In genomic region chr2:10454505-10454904, GRCh38 we compare ENCODE assay signal across 18 cellular contexts.
A peak's percentile ranks its signal among the peaks of the same experiment; 100 is the strongest.
DNase-seq lines count a peak whose midpoint lies in the region; FAIRE-seq and TF ChIP-seq lines count a peak whose summit lies in the region.
"Had no signal": no experiment of that assay in that cellular context is flagged by ENCODE, and none has a peak within 500 bp of the region (broad histone marks: within the 10 kb centered on the region; RNA-seq: fewer than 3 reads in every experiment).

No MANE protein-coding gene starts in this region.

- peak overlapping the region; percentile 81 for H2AFZ ChIP-seq in parathyroid adenoma
- H2AFZ ChIP-seq: hepatocyte, PC-9 had no signal

- H4K20me1 ChIP-seq in BLaER1: no peaks in the 10 kb centered on the region

- H3K27ac ChIP-seq in BLaER1 (peak overlapping the region; percentile 44), parathyroid adenoma (peak overlapping the region; percentile 81)
- H3K27ac ChIP-seq: hepatocyte, PC-9 had no signal

- DNase-seq in NCI-H226 (peak; percentile 22), fibroblast of gingiva (ENCODE audit: low read depth) (peak; percentile 67), urothelium cell line (ENCODE audit: low spot score) (no peak), HAP-1 (ENCODE audit: low spot score in 2 of 2) (no peak), NCI-H526 (lab: John Stamatoyannopoulos, UW) (no peak), activated gamma-delta T cell (lab: John Stamatoyannopoulos, UW) (no peak)
- DNase-seq: activated CD4-positive, CD25-positive, alpha-beta regulatory T cell; activated naive CD4-positive, alpha-beta T cell treated with anti-CD3 and anti-CD28 coated beads for 36 hours; central memory CD4-positive, alpha-beta T cell; COR-L47; NCI-H446 treated with DMSO at 0.1 percent for 48 hours; PC-9; stimulated activated CD4-positive, alpha-beta T cell treated with anti-CD3 and anti-CD28 coated beads, Interleukin-4, amount 100 ng/mL, for 4 hours had no signal

- H3K9ac ChIP-seq in BLaER1: peak overlapping the region; percentile 42; the same call in 1 of the 2 replicates
- H3K9ac ChIP-seq in parathyroid adenoma: no peak overlapping the region

- H3K4me1 ChIP-seq in BLaER1 (peaks cover 52% of the 10 kb centered on the region), parathyroid adenoma (peaks cover 39% of the 10 kb centered on the region), HAP-1 (no peaks in the 10 kb centered on the region)

- no peak for TF ChIP-seq CTCF in parathyroid adenoma (IDR thresholded peaks at IDR 0.05)

- H3K4me3 ChIP-seq in BLaER1 (no peak overlapping the region), parathyroid adenoma (ENCODE audit: low read depth, low read length) (no peak overlapping the region), HAP-1 (no peak overlapping the region)
- H3K4me3 ChIP-seq: hepatocyte, PC-9 had no signal

- H3K36me3 ChIP-seq in BLaER1: no peaks in the 10 kb centered on the region
- H3K36me3 ChIP-seq in parathyroid adenoma (ENCODE audit: control insufficient read depth, insufficient read depth, low read length): no peaks in the 10 kb centered on the region
- H3K36me3 ChIP-seq in HAP-1 (replicated peaks): no peaks in the 10 kb centered on the region

- no peak for FAIRE-seq in urothelium cell line (lab: Jason Lieb, UNC)
- FAIRE-seq: endothelial cell of umbilical vein, GM18507 had no signal

- in situ Hi-C loops in HAP-1 (cut with MboI; ENCODE audit: low sequenced_read_pairs): no loop called here

- no peaks in the 10 kb centered on the region for H3K27me3 ChIP-seq in BLaER1
- no peaks in the 10 kb centered on the region for H3K27me3 ChIP-seq in parathyroid adenoma (ENCODE audit: control insufficient read depth, insufficient read depth, low read length)
- no peaks in the 10 kb centered on the region for H3K27me3 ChIP-seq in HAP-1 (ENCODE audit: low read depth)
- H3K27me3 ChIP-seq: hepatocyte had no signal

- peaks cover 8% of the 10 kb centered on the region for H3K9me3 ChIP-seq in BLaER1
- no peaks in the 10 kb centered on the region for H3K9me3 ChIP-seq in parathyroid adenoma (ENCODE audit: control insufficient read depth, low read length)
- H3K9me3 ChIP-seq in HAP-1: no peaks in the 10 kb centered on the region

- no peaks in the 10 kb centered on the region for H3K79me2 ChIP-seq in parathyroid adenoma
- H3K79me2 ChIP-seq: hepatocyte had no signal

- H3K4me2 ChIP-seq in BLaER1 (peak overlapping the region; percentile 51), parathyroid adenoma (ENCODE audit: low read length) (no peak overlapping the region)
- H3K4me2 ChIP-seq: hepatocyte, PC-9 had no signal

Comparison
In these comparisons a context has a peak if more than half of its experiments do, and no peak if none do; other contexts are left out.
1. DNase-seq: peak in NCI-H226 (single experiment) and fibroblast of gingiva (single experiment); none in urothelium cell line (single experiment), HAP-1 (0 of 2), NCI-H526 (0 of 2) and activated gamma-delta T cell (single experiment).